Comparison of ENCODE assay signal across 8 cellular contexts in genomic region chr1:27724961-27725373, GRCh38. TPM values are rescaled to one million over a fixed set of nuclear protein-coding genes. Genes with fewer than 3 reads are reported as not detected.
DNase-seq lines count a peak whose midpoint lies in the region; ATAC-seq and TF ChIP-seq lines count a peak whose summit lies in the region.

No MANE protein-coding gene starts in this region.

- peak overlapping the region; percentile 86 for H3K18ac ChIP-seq in neuronal stem cell (ENCODE audit: low read length)

- intact Hi-C loops in CD14-positive monocyte (cut with micrococcal nuclease) = loop anchor here (5.0 kb wide), 2 partner anchors 47 to 58 kb away; partner anchors contain the start of gene STX12 (in 2 of the 2)
- intact Hi-C loops in esophagus muscularis mucosa (cut with DNase I) = loop anchor here (5.0 to 10.0 kb wide), 3 partner anchors 47 to 110 kb away; partner anchors contain the start of genes IFI6, PPP1R8 and STX12

- peak overlapping the region; percentile 27 for H3K4me2 ChIP-seq in neuronal stem cell (ENCODE audit: insufficient read depth, low read length, poor library complexity, severe bottlenecking)

- peak overlapping the region; percentile 82 to 87 for H3K4me3 Mint-ChIP-seq in CD14-positive monocyte

- H2AK5ac ChIP-seq in neuronal stem cell (ENCODE audit: low read depth, low read length) = peak overlapping the region; percentile 68

- H3K4ac ChIP-seq in neuronal stem cell (ENCODE audit: low read length) = no peak overlapping the region

- no peaks in the 10 kb centered on the region for H3K79me1 ChIP-seq in neuronal stem cell (ENCODE audit: low read depth, low read length)

- DNase-seq in CD14-positive monocyte (ENCODE audit: low spot score) (no peak), SW480 (ENCODE audit: low spot score) (peak; percentile 12), esophagus muscularis mucosa (ENCODE audit: extremely low spot score) (no peak), neuronal stem cell (ENCODE audit: low spot score) (no peak), ACHN (no peak), occipital lobe (lab: John Stamatoyannopoulos, UW) (no peak)

- no peak for TF ChIP-seq EP300 in esophagus muscularis mucosa (IDR thresholded peaks at IDR 0.05)

- H3K9ac ChIP-seq in HUES6 (ENCODE audit: low read length) (peak overlapping the region; percentile 30), neuronal stem cell (ENCODE audit: low read depth, low read length, poor library complexity) (no peak overlapping the region)

- no peak overlapping the region for H4K8ac ChIP-seq in neuronal stem cell (ENCODE audit: low read depth, low read length)

- H3K4me1 Mint-ChIP-seq in CD14-positive monocyte = peaks cover 19% of the 10 kb centered on the region

- H3K27me3 ChIP-seq in HUES6 (ENCODE audit: control insufficient read depth, insufficient read depth, low read length) (no peaks in the 10 kb centered on the region), esophagus muscularis mucosa (no peaks in the 10 kb centered on the region), neuronal stem cell (ENCODE audit: control insufficient read depth in 3 of 3, insufficient read depth in 3 of 3, low read depth in 1 of 3, low read length in 3 of 3) (no peaks in the 10 kb centered on the region)

- H2BK120ac ChIP-seq in neuronal stem cell (ENCODE audit: low read depth, low read length) = no peak overlapping the region

- no peak overlapping the region for H3K14ac ChIP-seq in neuronal stem cell (ENCODE audit: low read length)

- H3K23ac ChIP-seq in neuronal stem cell (ENCODE audit: low read depth, low read length, poor library complexity) = no peak overlapping the region

- H3K27ac Mint-ChIP-seq in CD14-positive monocyte = peak overlapping the region; percentile 93 to 98 (median 96)

- H4K91ac ChIP-seq in neuronal stem cell (ENCODE audit: low read depth, low read length, poor library complexity) = no peak overlapping the region

- in situ Hi-C loops in ACHN (cut with HindIII; ENCODE audit: low pct_ligation_motif_present, low pct_unique_long_range_greater_than_20kb, low sequenced_read_pairs) = no loop called here

- ATAC-seq in HG03135 (IDR thresholded peaks at IDR 0.05; ENCODE audit: unreplicated experiment) = no peak

- H3K4me3 ChIP-seq in HUES6 (ENCODE audit: low read depth, low read length) (peak overlapping the region; percentile 31), esophagus muscularis mucosa (peak overlapping the region; percentile 96 to 100 (median 98)), neuronal stem cell (ENCODE audit: low read length in 2 of 2) (peak overlapping the region in 1 of 2 donors; percentile 41)

- H2AFZ ChIP-seq in neuronal stem cell (ENCODE audit: low read length) = peak overlapping the region; percentile 89

- TF ChIP-seq CTCF in CD14-positive monocyte (IDR thresholded peaks at IDR 0.05) = no peak
- TF ChIP-seq CTCF in esophagus muscularis mucosa (IDR thresholded peaks at IDR 0.05) = no peak

- TF ChIP-seq POLR2A in esophagus muscularis mucosa (IDR thresholded peaks at IDR 0.05; ENCODE audit: low read depth) = no peak

- H3K27ac ChIP-seq in HUES6 (ENCODE audit: low read depth, low read length) (no peak overlapping the region; the same call in 1 of the 2 replicates), esophagus muscularis mucosa (replicated peaks in 1 of 4) (peak overlapping the region; percentile 81 to 98 (median 96)), neuronal stem cell (replicated peaks; ENCODE audit: low read length) (peak overlapping the region; percentile 84)

- H3K4me1 ChIP-seq in HUES6 (ENCODE audit: control insufficient read depth, insufficient read depth, low read length) = peaks cover 3% of the 10 kb centered on the region; the same call in 1 of the 2 replicates
- peaks cover 13 to 40% (median 27%) of the 10 kb centered on the region in 4 donors for H3K4me1 ChIP-seq in esophagus muscularis mucosa
- H3K4me1 ChIP-seq in neuronal stem cell (ENCODE audit: control insufficient read depth in 2 of 2, insufficient read depth in 1 of 2, low read depth in 1 of 2, low read length in 2 of 2) = peaks cover 7 to 16% of the 10 kb centered on the region in 2 donors

- H3K9me3 ChIP-seq in HUES6 (ENCODE audit: control insufficient read depth, insufficient read depth, low read depth, low read length) = no peaks in the 10 kb centered on the region
- H3K9me3 ChIP-seq in esophagus muscularis mucosa = no peaks in the 10 kb centered on the region
- H3K9me3 ChIP-seq in neuronal stem cell (replicated peaks in 1 of 2; ENCODE audit: control insufficient read depth in 2 of 2, insufficient read depth in 1 of 2, low read depth in 1 of 2, low read length in 2 of 2) = no peaks in the 10 kb centered on the region

- no peak overlapping the region for H2BK5ac ChIP-seq in neuronal stem cell (ENCODE audit: low read length)

- H3K36me3 ChIP-seq in HUES6 (ENCODE audit: control insufficient read depth, insufficient read depth, low read length) (no peaks in the 10 kb centered on the region), esophagus muscularis mucosa (peaks cover 4 to 23% (median 12%) of the 10 kb centered on the region in 4 donors), neuronal stem cell (replicated peaks in 1 of 2; ENCODE audit: control insufficient read depth in 2 of 2, insufficient read depth in 2 of 2, low read length in 2 of 2) (peaks cover 1 to 20% of the 10 kb centered on the region in 2 donors)

- peaks cover 0 to 3% (median 0%) of the 10 kb centered on the region in 7 donors for H3K9me3 Mint-ChIP-seq in CD14-positive monocyte

- no peak overlapping the region for H2BK12ac ChIP-seq in neuronal stem cell (ENCODE audit: low read length)

- H3K36me3 Mint-ChIP-seq in CD14-positive monocyte = peaks cover 18 to 19% of the 10 kb centered on the region in 2 donors

- WGBS in esophagus muscularis mucosa = 67% methylated on average over 9 of the region's 9 CpGs
- WGBS in neuronal stem cell (ENCODE audit: extremely low coverage in 2 of 2, insufficient read length in 2 of 2, insufficient replicate concordance in 1 of 2), 2 donors = no CpG with 5 or more reads among the region's 9 CpGs

- H2BK15ac ChIP-seq in neuronal stem cell (ENCODE audit: low read length) = peak overlapping the region; percentile 28

- H3K27me3 Mint-ChIP-seq in CD14-positive monocyte (ENCODE audit: low read depth in 3 of 3) = peaks cover 0 to 6% (median 3%) of the 10 kb centered on the region in 3 donors

RNA-seq across cellular contexts. Expression of gene FAM76A, which starts 0.8 kb away (rescaled TPM):
- 10 to 100 TPM in 1 of 2 donors, 1 to 10 TPM in 1; 9.1 to 10.3 TPM for polyA plus RNA-seq in CD14-positive monocyte
- total RNA-seq in esophagus muscularis mucosa = 10 to 100 TPM; 15.6 to 17.4 (median 16.6) TPM
- polyA plus RNA-seq in neuronal stem cell (2013, experiment 1 of 2) = 9.6 TPM
- polyA plus RNA-seq in neuronal stem cell (2013, experiment 2 of 2) = 10.6 TPM
- 18.2 TPM for total RNA-seq in occipital lobe

RNA-seq across cellular contexts. Expression of gene STX12, which starts 48.1 kb away (rescaled TPM):
- 10 to 100 TPM; 29.4 to 36.2 TPM for polyA plus RNA-seq in CD14-positive monocyte
- total RNA-seq in esophagus muscularis mucosa (10 to 100 TPM; 44.0 to 76.7 (median 56.1) TPM), occipital lobe (165 TPM)
- 15.9 TPM for polyA plus RNA-seq in neuronal stem cell (2013, experiment 1 of 2)
- 15.7 TPM for polyA plus RNA-seq in neuronal stem cell (2013, experiment 2 of 2)

RNA-seq across cellular contexts. Expression of gene IFI6, which starts 53.0 kb away (rescaled TPM):
- polyA plus RNA-seq in CD14-positive monocyte = 100 to 1,000 TPM; 276 TPM
- total RNA-seq in esophagus muscularis mucosa = 10 to 100 TPM; 33.2 to 86.3 (median 70.2) TPM
- polyA plus RNA-seq in neuronal stem cell (2013, experiment 1 of 2) = 19.2 TPM
- 19.4 TPM for polyA plus RNA-seq in neuronal stem cell (2013, experiment 2 of 2)
- total RNA-seq in occipital lobe = 34.5 TPM
